Comparison of ENCODE assay signal across 14 cellular contexts in genomic region chr5:181059297-181060230, GRCh38. TPM values are rescaled to one million over a fixed set of nuclear protein-coding genes. Genes with fewer than 3 reads are reported as not detected.
DNase-seq lines count a peak whose midpoint lies in the region; ATAC-seq and TF ChIP-seq lines count a peak whose summit lies in the region.
"Had no signal": no experiment of that assay in that cellular context is flagged by ENCODE, and none has a peak within 500 bp of the region (broad histone marks: within the 10 kb centered on the region; RNA-seq: fewer than 3 reads in every experiment).

No MANE protein-coding gene starts in this region.

- H3K4me1 ChIP-seq in endodermal cell (ENCODE audit: control insufficient read depth, insufficient read depth, low read length) (no peaks in the 10 kb centered on the region), mesendoderm (ENCODE audit: control insufficient read depth, low read depth, low read length) (no peaks in the 10 kb centered on the region), upper lobe of right lung (no peaks in the 10 kb centered on the region)
- H3K4me1 ChIP-seq: ascending aorta had no signal

- H3K4me3 ChIP-seq in endodermal cell (ENCODE audit: low read length) (no peak overlapping the region), mesendoderm (ENCODE audit: low read length) (no peak overlapping the region), upper lobe of right lung (no peak overlapping the region)
- H3K4me3 ChIP-seq: ascending aorta had no signal

- H2BK5ac ChIP-seq in mesendoderm (ENCODE audit: low read length), result no peak overlapping the region

- no peak overlapping the region for H4K8ac ChIP-seq in mesendoderm (ENCODE audit: low read depth, low read length)

- peak overlapping the region; percentile 57 for H3K4me2 ChIP-seq in mesendoderm (ENCODE audit: low read length)

- H3K23ac ChIP-seq in mesendoderm (ENCODE audit: low read length), result no peak overlapping the region

- intact Hi-C loops in upper lobe of right lung (cut with DNase I), result no loop called here

- H3K9me3 ChIP-seq in endodermal cell (ENCODE audit: control insufficient read depth, low read length) (peaks cover 28% of the 10 kb centered on the region), upper lobe of right lung (no peaks in the 10 kb centered on the region)
- H3K9me3 ChIP-seq: ascending aorta had no signal

- H3K79me2 ChIP-seq in mesendoderm (ENCODE audit: control insufficient read depth, insufficient read depth, low read length), result no peaks in the 10 kb centered on the region
- H3K79me2 ChIP-seq: parathyroid adenoma had no signal

- peaks cover 3% of the 10 kb centered on the region for H3K9me3 Mint-ChIP-seq in endodermal cell

- WGBS in endodermal cell (ENCODE audit: insufficient coverage in 1 of 2, insufficient read length in 1 of 2), 2 experiments, result 46 to 72% methylated on average over 63 to 86 of the region's 86 CpGs
- no CpG with 5 or more reads among the region's 86 CpGs for WGBS in mesendoderm (ENCODE audit: extremely low coverage, insufficient coverage, low lambda C conversion rate)

- H3K27me3 Mint-ChIP-seq in endodermal cell (ENCODE audit: insufficient read depth), result peaks cover 94% of the 10 kb centered on the region

- H2BK15ac ChIP-seq in mesendoderm (replicated peaks; ENCODE audit: low read depth), result no peak overlapping the region

- no peaks in the 10 kb centered on the region for H3K79me1 ChIP-seq in mesendoderm (ENCODE audit: low read length)

- H3K4me3 Mint-ChIP-seq in endodermal cell, result peak overlapping the region; percentile 42

- no peak overlapping the region for H2BK120ac ChIP-seq in mesendoderm (ENCODE audit: low read depth, low read length)

- H3K36me3 Mint-ChIP-seq in endodermal cell (ENCODE audit: low read depth), result no peaks in the 10 kb centered on the region

- H3K9ac ChIP-seq in endodermal cell (ENCODE audit: extremely low read depth, low read length, poor library complexity, severe bottlenecking) (no peak overlapping the region), mesendoderm (ENCODE audit: low read length) (peak overlapping the region; percentile 24)
- H3K9ac ChIP-seq: parathyroid adenoma had no signal

- no peak overlapping the region for H3K27ac Mint-ChIP-seq in endodermal cell

- ATAC-seq in upper lobe of right lung (peak; percentile 48), HG03280 (IDR thresholded peaks at IDR 0.05; ENCODE audit: unreplicated experiment) (no peak), GM21381 (IDR thresholded peaks at IDR 0.05; ENCODE audit: unreplicated experiment) (no peak)

- H3K18ac ChIP-seq in mesendoderm (ENCODE audit: low read length), result no peak overlapping the region

- no peak overlapping the region for H4K5ac ChIP-seq in mesendoderm (ENCODE audit: low read length)

- H3K27ac ChIP-seq in endodermal cell (ENCODE audit: low read depth, low read length) (no peak overlapping the region), mesendoderm (ENCODE audit: low read depth, low read length) (no peak overlapping the region), upper lobe of right lung (no peak overlapping the region)
- H3K27ac ChIP-seq: ascending aorta, parathyroid adenoma had no signal

- H3K36me3 ChIP-seq in endodermal cell (ENCODE audit: control insufficient read depth, insufficient read depth, low read length) (no peaks in the 10 kb centered on the region), mesendoderm (ENCODE audit: control insufficient read depth, insufficient read depth, low read length) (no peaks in the 10 kb centered on the region), upper lobe of right lung (no peaks in the 10 kb centered on the region)
- H3K36me3 ChIP-seq: ascending aorta had no signal

- no peaks in the 10 kb centered on the region for H3K4me1 Mint-ChIP-seq in endodermal cell

- TF ChIP-seq CTCF in endodermal cell (conservative IDR thresholded peaks at IDR 0.05) (no peak), upper lobe of right lung (IDR thresholded peaks at IDR 0.05) (no peak)

- no peak overlapping the region for H2AK5ac ChIP-seq in mesendoderm (ENCODE audit: low read length)

- H3K27me3 ChIP-seq in endodermal cell (ENCODE audit: control insufficient read depth, insufficient read depth, low read length, poor library complexity, severe bottlenecking), result peaks cover 65% of the 10 kb centered on the region
- H3K27me3 ChIP-seq in mesendoderm (ENCODE audit: insufficient read depth, low read length, poor library complexity), result peaks cover 62% of the 10 kb centered on the region
- H3K27me3 ChIP-seq in upper lobe of right lung, result peaks cover 78% of the 10 kb centered on the region
- H3K27me3 ChIP-seq: ascending aorta had no signal

- peak; percentile 30 for DNase-seq in stimulated activated CD4-positive, alpha-beta T cell treated with anti-CD3 and anti-CD28 coated beads, Interleukin-15, amount 100 ng/mL, for 24 hours
- DNase-seq in stimulated activated CD4-positive, alpha-beta T cell treated with anti-CD3 and anti-CD28 coated beads, Interleukin-4, amount 100 ng/mL, for 4 hours, result no peak
- DNase-seq in endodermal cell, result peak; percentile 77
- peak; percentile 26 for DNase-seq in mesendoderm
- DNase-seq in upper lobe of right lung, result no peak
- no peak for DNase-seq in AG08396 (ENCODE audit: low spot score)
- DNase-seq: activated CD8-positive, alpha-beta memory T cell treated with anti-CD3 and anti-CD28 coated beads for 24 hours; activated gamma-delta T cell; NCI-H1930; NCI-H510A had no signal

- no peak overlapping the region for H3K4ac ChIP-seq in mesendoderm (ENCODE audit: low read depth, low read length)

- H3K56ac ChIP-seq in mesendoderm (ENCODE audit: low read length), result peak overlapping the region; percentile 67

RNA-seq across cellular contexts. Expression of gene BTNL9, which starts 19.5 kb away (rescaled TPM):
- total RNA-seq in endodermal cell (not detected), upper lobe of right lung (99.8 TPM)
- 0.18 TPM for polyA plus RNA-seq in endodermal cell (2013, experiment 1 of 2)
- not detected for polyA plus RNA-seq in endodermal cell (2013, experiment 2 of 2)
- polyA plus RNA-seq in mesendoderm (2013, experiment 1 of 2), result 0.51 TPM
- polyA plus RNA-seq in mesendoderm (2013, experiment 2 of 2), result 0.41 TPM

Comparison
In these comparisons a context has a peak if more than half of its experiments do, and no peak if none do; other contexts are left out.
1. DNase-seq: peak in stimulated activated CD4-positive, alpha-beta T cell treated with anti-CD3 and anti-CD28 coated beads, Interleukin-15, amount 100 ng/mL, for 24 hours (single experiment), endodermal cell (single experiment) and mesendoderm (single experiment); none in stimulated activated CD4-positive, alpha-beta T cell treated with anti-CD3 and anti-CD28 coated beads, Interleukin-4, amount 100 ng/mL, for 4 hours (0 of 2), upper lobe of right lung (single experiment) and AG08396 (single experiment).
2. RNA of gene BTNL9, which starts 19.5 kb away (total RNA-seq): 99.8 TPM in upper lobe of right lung (single experiment); not detected in endodermal cell; every median in the first group is over 10 times any median in the second.